In genomic region chr11:72585762-72586590, GRCh38 we compare ENCODE assay signal across 8 cellular contexts.
DNase-seq lines count a peak whose midpoint lies in the region; ATAC-seq and TF ChIP-seq lines count a peak whose summit lies in the region.

No MANE protein-coding gene starts in this region.

- H3K36me3 ChIP-seq in DOHH2 (ENCODE audit: control insufficient read depth, low read length): no peaks in the 10 kb centered on the region
- H3K36me3 ChIP-seq in PC-3 (ENCODE audit: low read depth, low read length): no peaks in the 10 kb centered on the region
- H3K36me3 ChIP-seq in neuronal stem cell (replicated peaks in 1 of 2; ENCODE audit: control insufficient read depth in 2 of 2, insufficient read depth in 2 of 2, low read length in 2 of 2): no peaks in the 10 kb centered on the region
- H3K36me3 ChIP-seq in tibial artery: peaks cover 0 to 13% (median 0%) of the 10 kb centered on the region in 3 donors

- H3K27me3 Mint-ChIP-seq in IgD-negative memory B cell: peaks cover 23% of the 10 kb centered on the region

- H2BK12ac ChIP-seq in neuronal stem cell (ENCODE audit: low read length): no peak overlapping the region

- no CpG with 5 or more reads among the region's 18 CpGs for WGBS in neuronal stem cell (ENCODE audit: extremely low coverage in 2 of 2, insufficient read length in 2 of 2, insufficient replicate concordance in 1 of 2), 2 donors

- peaks cover 7% of the 10 kb centered on the region for H3K4me1 ChIP-seq in DOHH2 (ENCODE audit: control insufficient read depth, low read length)
- H3K4me1 ChIP-seq in PC-3 (ENCODE audit: insufficient read depth, low read length): no peaks in the 10 kb centered on the region
- H3K4me1 ChIP-seq in neuronal stem cell (ENCODE audit: control insufficient read depth in 2 of 2, insufficient read depth in 1 of 2, low read depth in 1 of 2, low read length in 2 of 2): peaks cover 0 to 10% of the 10 kb centered on the region in 2 donors
- peaks cover 0 to 22% (median 15%) of the 10 kb centered on the region in 4 donors for H3K4me1 ChIP-seq in tibial artery

- H2AFZ ChIP-seq in PC-3 (ENCODE audit: low read length): no peak overlapping the region
- H2AFZ ChIP-seq in neuronal stem cell (ENCODE audit: low read length): no peak overlapping the region

- no peaks in the 10 kb centered on the region for H3K79me2 ChIP-seq in DOHH2 (ENCODE audit: control insufficient read depth, low read length)
- no peaks in the 10 kb centered on the region for H3K79me2 ChIP-seq in PC-3 (ENCODE audit: low read length)

- peak; percentile 91 for DNase-seq in PC-3
- DNase-seq in activated T-cell treated with anti-CD3 and anti-CD28 coated beads, Interleukin-2, amount 50 U/mL, for 48 hours: peak; percentile 84 to 86
- DNase-seq in fibroblast of gingiva (ENCODE audit: low read depth): peak; percentile 19
- DNase-seq in neuronal stem cell (ENCODE audit: low spot score): peak; percentile 66
- peak; percentile 52 to 77 for DNase-seq in tibial artery

- no peak overlapping the region for H4K8ac ChIP-seq in neuronal stem cell (ENCODE audit: low read depth, low read length)

- intact Hi-C loops in PC-3 (cut with micrococcal nuclease): loop anchor here (1.0 to 2.0 kb wide), 2 partner anchors 56 to 95 kb away; no protein-coding TSS in a partner anchor
- intact Hi-C loops in tibial artery (cut with DNase I; ENCODE audit: low total_unique reads): loop anchor here (1.0 kb wide), 1 partner anchor 97 kb away; no protein-coding TSS in a partner anchor

- H2AK5ac ChIP-seq in neuronal stem cell (ENCODE audit: low read depth, low read length): peak overlapping the region; percentile 48

- peak overlapping the region; percentile 14 for H2BK5ac ChIP-seq in neuronal stem cell (ENCODE audit: low read length)

- no peak overlapping the region for H3K27ac ChIP-seq in DOHH2 (ENCODE audit: low read depth, low read length)
- no peak overlapping the region for H3K27ac ChIP-seq in PC-3 (ENCODE audit: low read length)
- no peak overlapping the region for H3K27ac ChIP-seq in neuronal stem cell (replicated peaks; ENCODE audit: low read length)
- H3K27ac ChIP-seq in tibial artery: no peak overlapping the region

- no peaks in the 10 kb centered on the region for H3K79me1 ChIP-seq in neuronal stem cell (ENCODE audit: low read depth, low read length)

- H4K91ac ChIP-seq in neuronal stem cell (ENCODE audit: low read depth, low read length, poor library complexity): no peak overlapping the region

- peak overlapping the region; percentile 5 to 88 (median 53) for H3K27ac Mint-ChIP-seq in IgD-negative memory B cell

- no peak overlapping the region for H2BK120ac ChIP-seq in neuronal stem cell (ENCODE audit: low read depth, low read length)

- POLR2A ChIA-PET in PC-3 (lab: Charles Lee; ENCODE audit: unreplicated experiment): no interaction called here

- no TSS peak for BruUV-seq in PC-3 (replicated peaks; lab: Mats Ljungman, UMichigan)

- CTCF ChIA-PET in PC-3 (lab: Charles Lee): interaction anchor here (0.6 to 2.1 kb wide), 4 partner anchors 65 to 193 kb away, joined by 3 to 10 read pairs (median 5); no protein-coding TSS in a partner anchor

- H3K27me3 ChIP-seq in DOHH2 (ENCODE audit: control insufficient read depth, low read length) (peaks cover 35% of the 10 kb centered on the region), PC-3 (ENCODE audit: low read length) (peaks cover under 1% of the 10 kb centered on the region; the same call in 1 of the 2 replicates), neuronal stem cell (ENCODE audit: control insufficient read depth in 3 of 3, insufficient read depth in 3 of 3, low read depth in 1 of 3, low read length in 3 of 3) (peaks cover 12 to 94% (median 45%) of the 10 kb centered on the region in 3 experiments), tibial artery (peaks cover 0 to 60% of the 10 kb centered on the region in 2 donors)

- H4K20me1 ChIP-seq in DOHH2 (ENCODE audit: control insufficient read depth, insufficient read depth, low read depth, low read length): no peaks in the 10 kb centered on the region
- no peaks in the 10 kb centered on the region for H4K20me1 ChIP-seq in PC-3 (ENCODE audit: low read length)

- ATAC-seq in PC-3 (peak; percentile 95), GM21515 (IDR thresholded peaks at IDR 0.05; ENCODE audit: unreplicated experiment) (no peak)

- H3K4me3 Mint-ChIP-seq in IgD-negative memory B cell: peak overlapping the region; percentile 77 to 95 (median 88)

- no peak overlapping the region for H3K4ac ChIP-seq in neuronal stem cell (ENCODE audit: low read length)

- no peak overlapping the region for H3K9ac ChIP-seq in PC-3 (ENCODE audit: low read length)
- peak overlapping the region; percentile 30 for H3K9ac ChIP-seq in neuronal stem cell (ENCODE audit: low read depth, low read length, poor library complexity)

- H2BK15ac ChIP-seq in neuronal stem cell (ENCODE audit: low read length): peak overlapping the region; percentile 92

- H3K9me3 ChIP-seq in DOHH2 (ENCODE audit: control insufficient read depth, insufficient read depth, low read length): no peaks in the 10 kb centered on the region
- H3K9me3 ChIP-seq in PC-3 (ENCODE audit: low read length): no peaks in the 10 kb centered on the region
- H3K9me3 ChIP-seq in neuronal stem cell (replicated peaks in 1 of 2; ENCODE audit: control insufficient read depth in 2 of 2, insufficient read depth in 1 of 2, low read depth in 1 of 2, low read length in 2 of 2): no peaks in the 10 kb centered on the region
- H3K9me3 ChIP-seq in tibial artery: no peaks in the 10 kb centered on the region

- no peaks in the 10 kb centered on the region for H3K9me2 ChIP-seq in DOHH2 (replicated peaks; ENCODE audit: control insufficient read depth, low read length)
- H3K9me2 ChIP-seq in PC-3 (replicated peaks; ENCODE audit: low read length): no peaks in the 10 kb centered on the region

- TF ChIP-seq CTCF in DOHH2 (IDR thresholded peaks at IDR 0.05; ENCODE audit: low read depth, low read length, poor library complexity, severe bottlenecking): peak; percentile 91
- peak; percentile 96 for TF ChIP-seq CTCF in PC-3 (conservative IDR thresholded peaks at IDR 0.05; ENCODE audit: low read depth, low read length)
- TF ChIP-seq CTCF in tibial artery (IDR thresholded peaks at IDR 0.05): peak; percentile 94 to 96

- H3K36me3 Mint-ChIP-seq in IgD-negative memory B cell: no peaks in the 10 kb centered on the region

- H3F3A ChIP-seq in DOHH2 (ENCODE audit: control insufficient read depth, insufficient read depth) (no peaks in the 10 kb centered on the region), PC-3 (ENCODE audit: low read length, unreplicated experiment) (no peaks in the 10 kb centered on the region)

- H3K23ac ChIP-seq in neuronal stem cell (ENCODE audit: low read depth, low read length, poor library complexity): peak overlapping the region; percentile 4

- no peaks in the 10 kb centered on the region for H3K9me3 Mint-ChIP-seq in IgD-negative memory B cell

- peaks cover 15 to 23% (median 22%) of the 10 kb centered on the region in 3 donors for H3K4me1 Mint-ChIP-seq in IgD-negative memory B cell

- H3K14ac ChIP-seq in neuronal stem cell (ENCODE audit: low read length): no peak overlapping the region

- H3K4me3 ChIP-seq in DOHH2 (ENCODE audit: low read length): no peak overlapping the region
- no peak overlapping the region for H3K4me3 ChIP-seq in PC-3 (ENCODE audit: low read length)
- no peak overlapping the region for H3K4me3 ChIP-seq in neuronal stem cell (ENCODE audit: low read length in 2 of 2)
- no peak overlapping the region for H3K4me3 ChIP-seq in tibial artery

- no peak overlapping the region for H3K4me2 ChIP-seq in DOHH2 (ENCODE audit: low read length)
- H3K4me2 ChIP-seq in PC-3 (ENCODE audit: low read length): peak overlapping the region; percentile 32; the same call in 1 of the 2 replicates
- no peak overlapping the region for H3K4me2 ChIP-seq in neuronal stem cell (ENCODE audit: insufficient read depth, low read length, poor library complexity, severe bottlenecking)

- peak overlapping the region; percentile 11 for H3K18ac ChIP-seq in neuronal stem cell (ENCODE audit: low read length)

Comparison
In these comparisons a context has a peak if more than half of its experiments do, and no peak if none do; other contexts are left out.
1. DNase-seq: peak in every context shown above with its lines; median percentile 91 in PC-3; 85 in activated T-cell treated with anti-CD3 and anti-CD28 coated beads, Interleukin-2, amount 50 U/mL, for 48 hours; 66 in neuronal stem cell; 64 in tibial artery; 19 in fibroblast of gingiva.